Comparison of ENCODE assay signal across 8 cellular contexts in genomic region chrX:134806707-134807038, GRCh38. TPM values are rescaled to one million over a fixed set of nuclear protein-coding genes. Genes with fewer than 3 reads are reported as not detected.
DNase-seq lines count a peak whose midpoint lies in the region; ATAC-seq, FAIRE-seq and TF ChIP-seq lines count a peak whose summit lies in the region.

No MANE protein-coding gene starts in this region.

- H3K9me3 Mint-ChIP-seq in T-helper 2 cell treated with Interferon-gamma antibody and Interleukin-4, amounts not matched to agents 5 μg/mL and 100 μg/mL, for 36 hours = no peaks in the 10 kb centered on the region
- no peaks in the 10 kb centered on the region for H3K9me3 Mint-ChIP-seq in activated naive CD8-positive, alpha-beta T cell treated with anti-CD3 and anti-CD28 coated beads, Interleukin-2, amount 10 ng/mL, durations not matched to agents 7 days and 5 days

- H3K4me1 Mint-ChIP-seq in T-helper 2 cell treated with Interferon-gamma antibody and Interleukin-4, amounts not matched to agents 5 μg/mL and 100 μg/mL, for 36 hours (ENCODE audit: low read depth) = peaks cover 18% of the 10 kb centered on the region
- H3K4me1 Mint-ChIP-seq in activated naive CD8-positive, alpha-beta T cell treated with anti-CD3 and anti-CD28 coated beads, Interleukin-2, amount 10 ng/mL, durations not matched to agents 7 days and 5 days = peaks cover 16% of the 10 kb centered on the region

- WGBS in testis, 2 donors = 0% methylated on average over 2 of the region's 2 CpGs

- ATAC-seq in activated naive CD8-positive, alpha-beta T cell treated with anti-CD3 and anti-CD28 coated beads, Interleukin-2, amount 10 ng/mL, durations not matched to agents 7 days and 5 days (ENCODE audit: low read depth) = no peak

- H3K27me3 ChIP-seq in kidney epithelial cell (ENCODE audit: control insufficient read depth, insufficient read depth, low read length) (no peaks in the 10 kb centered on the region), testis (no peaks in the 10 kb centered on the region)

- peak overlapping the region; percentile 99 for H3K27ac Mint-ChIP-seq in T-helper 2 cell treated with Interferon-gamma antibody and Interleukin-4, amounts not matched to agents 5 μg/mL and 100 μg/mL, for 36 hours
- H3K27ac Mint-ChIP-seq in activated naive CD8-positive, alpha-beta T cell treated with anti-CD3 and anti-CD28 coated beads, Interleukin-2, amount 10 ng/mL, durations not matched to agents 7 days and 5 days = peak overlapping the region; percentile 99

- H3K4me3 ChIP-seq in kidney epithelial cell (ENCODE audit: low read depth, low read length) = peak overlapping the region; percentile 16
- H3K4me3 ChIP-seq in testis = peak overlapping the region; percentile 60 to 72

- DNase-seq in T-helper 2 cell treated with Interferon-gamma antibody and Interleukin-4, amounts not matched to agents 5 μg/mL and 100 μg/mL, for 36 hours (ENCODE audit: low spot score) = no peak
- DNase-seq in T-helper 2 cell = no peak
- DNase-seq in activated naive CD8-positive, alpha-beta T cell treated with anti-CD3 and anti-CD28 coated beads, Interleukin-2, amount 10 ng/mL, durations not matched to agents 7 days and 5 days = no peak
- no peak for DNase-seq in kidney epithelial cell (ENCODE audit: low read depth)
- DNase-seq in testis = no peak
- no peak for DNase-seq in GM12892 (ENCODE audit: insufficient read length)
- no peak for DNase-seq in activated CD4-positive, CD25-positive, alpha-beta regulatory T cell (lab: John Stamatoyannopoulos, UW)
- DNase-seq in SW 1271 (lab: John Stamatoyannopoulos, UW) = no peak

- no peak for TF ChIP-seq POLR2A in testis (IDR thresholded peaks at IDR 0.05)
- TF ChIP-seq POLR2A in GM12892 (IDR thresholded peaks at IDR 0.05; ENCODE audit: low read depth, low read length) = no peak

- H3K9me3 ChIP-seq in testis = no peaks in the 10 kb centered on the region

- H3K4me3 Mint-ChIP-seq in T-helper 2 cell treated with Interferon-gamma antibody and Interleukin-4, amounts not matched to agents 5 μg/mL and 100 μg/mL, for 36 hours = peak overlapping the region; percentile 95
- H3K4me3 Mint-ChIP-seq in activated naive CD8-positive, alpha-beta T cell treated with anti-CD3 and anti-CD28 coated beads, Interleukin-2, amount 10 ng/mL, durations not matched to agents 7 days and 5 days = peak overlapping the region; percentile 97

- TF ChIP-seq CTCF in kidney epithelial cell (IDR thresholded peaks at IDR 0.05; ENCODE audit: insufficient read depth, low read length, poor library complexity, severe bottlenecking) (no peak), testis (IDR thresholded peaks at IDR 0.05) (no peak)

- no peaks in the 10 kb centered on the region for H3K4me1 ChIP-seq in testis

- POLR2A ChIA-PET in activated naive CD8-positive, alpha-beta T cell treated with anti-CD3 and anti-CD28 coated beads, Interleukin-2, amount 10 ng/mL, durations not matched to agents 7 days and 5 days (lab: Charles Lee) = no interaction called here

- peak overlapping the region; percentile 86 to 90 for H3K27ac ChIP-seq in testis

- H3K36me3 Mint-ChIP-seq in T-helper 2 cell treated with Interferon-gamma antibody and Interleukin-4, amounts not matched to agents 5 μg/mL and 100 μg/mL, for 36 hours (ENCODE audit: low read depth) = peaks cover 4% of the 10 kb centered on the region
- peaks cover 2% of the 10 kb centered on the region for H3K36me3 Mint-ChIP-seq in activated naive CD8-positive, alpha-beta T cell treated with anti-CD3 and anti-CD28 coated beads, Interleukin-2, amount 10 ng/mL, durations not matched to agents 7 days and 5 days

- intact Hi-C loops in testis (cut with DNase I; ENCODE audit: low total_unique reads) = no loop called here

- no peaks in the 10 kb centered on the region for H3K36me3 ChIP-seq in kidney epithelial cell (ENCODE audit: control insufficient read depth, insufficient read depth, low read length)
- H3K36me3 ChIP-seq in testis (ENCODE audit: low read depth, missing control alignments) = no peaks in the 10 kb centered on the region

- H3K27me3 Mint-ChIP-seq in T-helper 2 cell treated with Interferon-gamma antibody and Interleukin-4, amounts not matched to agents 5 μg/mL and 100 μg/mL, for 36 hours (ENCODE audit: low read depth) = no peaks in the 10 kb centered on the region
- no peaks in the 10 kb centered on the region for H3K27me3 Mint-ChIP-seq in activated naive CD8-positive, alpha-beta T cell treated with anti-CD3 and anti-CD28 coated beads, Interleukin-2, amount 10 ng/mL, durations not matched to agents 7 days and 5 days

- no peak for FAIRE-seq in GM12892 (lab: Jason Lieb, UNC)

RNA-seq across cellular contexts. Expression of gene PABIR2, which starts 9.7 kb away (rescaled TPM):
- total RNA-seq in activated naive CD8-positive, alpha-beta T cell treated with anti-CD3 and anti-CD28 coated beads, Interleukin-2, amount 10 ng/mL, durations not matched to agents 7 days and 5 days = 10 to 100 TPM; 59.7 to 64.5 TPM
- 7.9 and 12.9 TPM in 2 replicates for total RNA-seq in kidney epithelial cell
- total RNA-seq in testis = 100 to 1,000 TPM; 122 to 141 TPM
- polyA plus RNA-seq in testis (ENCODE audit: insufficient read depth, low read depth, low replicate concordance) = 62.0 TPM
- polyA plus RNA-seq in GM12892 (2012; ENCODE audit: missing spikeins) = 36.5 TPM
